Comparison of ENCODE assay signal across 16 cellular contexts in the genomic region with DNA sequence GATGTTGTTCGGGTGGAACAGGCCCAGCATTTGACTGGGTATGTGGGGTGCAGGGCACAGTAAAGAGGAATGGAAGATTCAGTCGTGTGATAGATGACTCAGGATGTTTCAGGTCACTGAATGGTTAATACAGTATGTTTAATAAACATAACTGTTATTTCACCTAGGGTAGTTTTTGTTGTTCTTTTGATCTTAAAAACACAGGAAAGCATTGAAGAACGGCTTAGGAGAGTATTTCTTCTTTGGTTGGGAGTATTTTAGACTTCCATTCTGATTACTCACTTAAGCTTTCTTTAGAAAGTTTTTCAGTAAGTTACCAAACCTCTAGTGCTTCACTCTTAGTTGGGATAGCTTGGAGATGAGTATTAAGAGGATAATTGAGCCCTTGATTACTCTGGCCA.
DNase-seq lines count a peak whose midpoint lies in the region; ATAC-seq and TF ChIP-seq lines count a peak whose summit lies in the region.
"Had no signal": no experiment of that assay in that cellular context is flagged by ENCODE, and none has a peak within 500 bp of the region (broad histone marks: within the 10 kb centered on the region; RNA-seq: fewer than 3 reads in every experiment).

No MANE protein-coding gene starts in this region.

- peak overlapping the region; percentile 6 for H3K27ac ChIP-seq in neural progenitor cell
- H3K27ac ChIP-seq in body of pancreas, result no peak overlapping the region

- WGBS in body of pancreas, 2 donors, result 79 to 82% methylated on average over 3 of the region's 3 CpGs

- intact Hi-C loops in body of pancreas (cut with DNase I), result no loop called here

- TF ChIP-seq POLR2A in body of pancreas (IDR thresholded peaks at IDR 0.05), result no peak

- H3K4me1 ChIP-seq in neural progenitor cell, result no peaks in the 10 kb centered on the region
- H3K4me1 ChIP-seq in body of pancreas, result no peaks in the 10 kb centered on the region

- no peak for ATAC-seq in body of pancreas

- DNase-seq in COLO829 (ENCODE audit: low spot score) (peak; percentile 35), M059J (ENCODE audit: low read depth) (peak; percentile 55), chondrocyte (ENCODE audit: low spot score) (no peak), neural progenitor cell (ENCODE audit: low spot score) (no peak), GDM1 (lab: John Stamatoyannopoulos, UW) (no peak), Kasumi-1 (lab: John Stamatoyannopoulos, UW) (no peak), DMS79 (lab: John Stamatoyannopoulos, UW) (no peak), body of pancreas (no peak)
- DNase-seq: activated CD4-positive, alpha-beta T cell treated with anti-CD3 and anti-CD28 coated beads, Interleukin-2, amount 50 U/mL, for 48 hours; activated naive CD4-positive, alpha-beta T cell treated with anti-CD3 and anti-CD28 coated beads, Interleukin-2, amount 50 U/mL, for 16 hours; NCI-H1694 treated with DMSO at 0.1 percent for 48 hours; NCI-H774; posterior cingulate gyrus; stimulated activated CD4-positive, alpha-beta T cell treated with anti-CD3 and anti-CD28 coated beads, Interleukin-4, amount 100 ng/mL, for 1 hour had no signal

- H3K27me3 ChIP-seq in neural progenitor cell (no peaks in the 10 kb centered on the region), body of pancreas (no peaks in the 10 kb centered on the region)

- H3K36me3 Mint-ChIP-seq in chondrocyte (ENCODE audit: low read depth) (no peaks in the 10 kb centered on the region), neural progenitor cell (peaks cover 13% of the 10 kb centered on the region)
- H3K36me3 Mint-ChIP-seq: IgD-negative memory B cell had no signal

- H3K4me2 ChIP-seq in neural progenitor cell, result no peak overlapping the region

- H3K27me3 Mint-ChIP-seq in chondrocyte (ENCODE audit: low read depth) (no peaks in the 10 kb centered on the region), neural progenitor cell (ENCODE audit: insufficient read depth, low read depth) (no peaks in the 10 kb centered on the region)
- H3K27me3 Mint-ChIP-seq: IgD-negative memory B cell had no signal

- H3K36me3 ChIP-seq in neural progenitor cell (peaks cover 4% of the 10 kb centered on the region), body of pancreas (replicated peaks in 1 of 2; ENCODE audit: insufficient read depth in 1 of 2, low read depth in 2 of 2) (no peaks in the 10 kb centered on the region)

- no peaks in the 10 kb centered on the region for H3K9me3 Mint-ChIP-seq in chondrocyte (ENCODE audit: low read depth)
- no peaks in the 10 kb centered on the region for H3K9me3 Mint-ChIP-seq in neural progenitor cell
- H3K9me3 Mint-ChIP-seq: IgD-negative memory B cell had no signal

- H3K27ac Mint-ChIP-seq in chondrocyte (ENCODE audit: unreplicated experiment), result peak overlapping the region; percentile 59
- no peak overlapping the region for H3K27ac Mint-ChIP-seq in neural progenitor cell

- no peak overlapping the region for H2AFZ ChIP-seq in neural progenitor cell (replicated peaks)

- H3K9ac ChIP-seq in neural progenitor cell, result no peak overlapping the region

- H3K9me3 ChIP-seq in neural progenitor cell (ENCODE audit: low read depth) (peaks cover 6% of the 10 kb centered on the region), body of pancreas (no peaks in the 10 kb centered on the region)

- H3K4me3 ChIP-seq in neural progenitor cell (no peak overlapping the region), body of pancreas (no peak overlapping the region)
- H3K4me3 ChIP-seq: lung had no signal

- H4K20me1 ChIP-seq in neural progenitor cell (ENCODE audit: low read depth), result peaks cover 45% of the 10 kb centered on the region

- H3K4me1 Mint-ChIP-seq in chondrocyte (ENCODE audit: low read depth), result peaks cover 6% of the 10 kb centered on the region
- no peaks in the 10 kb centered on the region for H3K4me1 Mint-ChIP-seq in neural progenitor cell

- TF ChIP-seq CTCF in chondrocyte (IDR thresholded peaks at IDR 0.05), result no peak
- TF ChIP-seq CTCF in neural progenitor cell (IDR thresholded peaks at IDR 0.05), result no peak
- no peak for TF ChIP-seq CTCF in body of pancreas (IDR thresholded peaks at IDR 0.05)

- H3K4me3 Mint-ChIP-seq in chondrocyte (ENCODE audit: unreplicated experiment) (no peak overlapping the region), neural progenitor cell (no peak overlapping the region)
- H3K4me3 Mint-ChIP-seq: IgD-negative memory B cell had no signal

- peaks cover 93% of the 10 kb centered on the region for H3K79me2 ChIP-seq in neural progenitor cell (ENCODE audit: low read depth)

- no peaks in the 10 kb centered on the region for H3F3A ChIP-seq in neural progenitor cell (ENCODE audit: low read depth)

Comparison
In these comparisons a context has a peak if more than half of its experiments do, and no peak if none do; other contexts are left out.
1. DNase-seq: peak in COLO829 (single experiment) and M059J (single experiment); none in chondrocyte (single experiment), neural progenitor cell (single experiment), GDM1 (single experiment), Kasumi-1 (0 of 2), DMS79 (single experiment) and body of pancreas (0 of 4).